Comparison of ENCODE assay signal across 31 cellular contexts in the genomic region with DNA sequence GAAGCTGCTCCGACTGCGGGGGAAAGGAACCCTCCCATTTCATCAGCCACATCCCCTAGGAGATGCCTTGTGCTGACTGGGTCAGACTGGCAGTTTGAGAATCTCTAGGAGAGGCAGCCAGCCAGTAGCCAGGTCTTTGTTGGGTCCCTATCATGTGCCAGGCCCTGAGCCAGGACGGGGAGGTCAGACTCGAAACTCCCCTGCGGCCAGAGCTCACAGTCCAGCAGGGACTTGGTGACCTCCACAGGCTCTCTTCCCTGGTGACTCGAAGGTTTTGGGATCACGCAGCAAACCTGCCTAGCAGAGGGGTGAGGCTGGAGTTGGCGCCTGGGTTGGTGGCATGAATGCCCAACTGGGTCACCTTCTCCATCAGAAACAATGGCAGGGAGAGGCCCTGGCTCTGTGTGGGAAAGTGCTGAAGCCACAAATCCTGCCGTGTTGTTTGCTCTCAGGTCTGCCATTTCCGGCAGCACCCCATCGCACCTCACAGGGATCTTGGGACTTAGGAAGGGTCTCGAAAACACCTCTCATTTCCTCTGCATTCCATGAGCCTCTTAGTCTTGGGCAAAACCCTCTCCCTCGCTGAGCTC. TPM values are rescaled to one million over a fixed set of nuclear protein-coding genes. Genes with fewer than 3 reads are reported as not detected.
DNase-seq lines count a peak whose midpoint lies in the region; ATAC-seq, FAIRE-seq and TF ChIP-seq lines count a peak whose summit lies in the region.
"Had no signal": no experiment of that assay in that cellular context is flagged by ENCODE, and none has a peak within 500 bp of the region (broad histone marks: within the 10 kb centered on the region; RNA-seq: fewer than 3 reads in every experiment).

No MANE protein-coding gene starts in this region.

- TF ChIP-seq CTCF in endodermal cell (conservative IDR thresholded peaks at IDR 0.05), result no peak

- H3K4me3 Mint-ChIP-seq in endodermal cell, result no peak overlapping the region
- H3K4me3 Mint-ChIP-seq: activated naive CD4-positive, alpha-beta T cell treated with anti-CD3 and anti-CD28 coated beads, Interleukin-2, amount 50 U/mL, for 24 hours; central memory CD8-positive, alpha-beta T cell; mesothelial cell of epicardium; naive thymus-derived CD4-positive, alpha-beta T cell; WTC11 had no signal

- intact Hi-C loops in cardiac septum (cut with DNase I), result no loop called here
- intact Hi-C loops in right cardiac atrium (cut with DNase I), result no loop called here
- intact Hi-C loops in sciatic nerve (cut with DNase I), result no loop called here

- no peak for TF ChIP-seq POLR2A in H54 (IDR thresholded peaks at IDR 0.05; ENCODE audit: low read depth, low read length)

- H3K27ac ChIP-seq in right cardiac atrium (ENCODE audit: low read length), result no peak overlapping the region
- H3K27ac ChIP-seq in endodermal cell (ENCODE audit: low read depth, low read length), result no peak overlapping the region
- H3K27ac ChIP-seq: ascending aorta, foreskin keratinocyte, hepatocyte, tibial nerve had no signal

- WGBS in right cardiac atrium, result 94% methylated on average over 13 of the region's 13 CpGs
- 96 to 100% methylated on average over 8 to 13 of the region's 13 CpGs for WGBS in endodermal cell (ENCODE audit: insufficient coverage in 1 of 2, insufficient read length in 1 of 2), 2 experiments

- no peaks in the 10 kb centered on the region for H3K27me3 ChIP-seq in right cardiac atrium (ENCODE audit: control insufficient read depth, insufficient read depth)
- H3K27me3 ChIP-seq in endodermal cell (ENCODE audit: control insufficient read depth, insufficient read depth, low read length, poor library complexity, severe bottlenecking), result no peaks in the 10 kb centered on the region
- H3K27me3 ChIP-seq: ascending aorta; BLaER1 treated with 17β-estradiol and CSF1 and Interleukin-3, amounts not matched to agents 10 nM and 100 nM; foreskin keratinocyte; hepatocyte; tibial nerve had no signal

- peaks cover 2% of the 10 kb centered on the region for H3K4me1 ChIP-seq in right cardiac atrium (ENCODE audit: control insufficient read depth, insufficient read depth, low read length)
- H3K4me1 ChIP-seq in endodermal cell (ENCODE audit: control insufficient read depth, insufficient read depth, low read length), result no peaks in the 10 kb centered on the region
- H3K4me1 ChIP-seq: ascending aorta, foreskin keratinocyte had no signal

- ATAC-seq in right cardiac atrium (no peak), sciatic nerve (no peak)
- ATAC-seq: foreskin keratinocyte; K562; naive thymus-derived CD4-positive, alpha-beta T cell; Right ventricle myocardium inferior; stimulated activated naive CD8-positive, alpha-beta T cell treated with anti-CD3 and anti-CD28 coated beads, Interleukin-15, Interleukin-2, amounts not matched to agents 100 U/mL and 50 U/mL, for 24 hours; WTC11 had no signal

- H3K36me3 Mint-ChIP-seq in endodermal cell (ENCODE audit: low read depth), result peaks cover 22% of the 10 kb centered on the region
- H3K36me3 Mint-ChIP-seq: activated naive CD4-positive, alpha-beta T cell treated with anti-CD3 and anti-CD28 coated beads, Interleukin-2, amount 50 U/mL, for 24 hours; naive thymus-derived CD4-positive, alpha-beta T cell had no signal

- no peaks in the 10 kb centered on the region for H3K4me1 Mint-ChIP-seq in endodermal cell
- H3K4me1 Mint-ChIP-seq: central memory CD8-positive, alpha-beta T cell had no signal

- no peaks in the 10 kb centered on the region for H3K9me3 ChIP-seq in right cardiac atrium (ENCODE audit: control insufficient read depth, low read length)
- H3K9me3 ChIP-seq in endodermal cell (ENCODE audit: control insufficient read depth, low read length), result no peaks in the 10 kb centered on the region
- H3K9me3 ChIP-seq: ascending aorta; BLaER1 treated with 17β-estradiol and CSF1 and Interleukin-3, amounts not matched to agents 10 nM and 100 nM; tibial nerve had no signal

- H3K4me3 ChIP-seq in right cardiac atrium (ENCODE audit: low read length), result no peak overlapping the region
- H3K4me3 ChIP-seq in endodermal cell (ENCODE audit: low read length), result no peak overlapping the region
- H3K4me3 ChIP-seq: ascending aorta; BLaER1 treated with 17β-estradiol and CSF1 and Interleukin-3, amounts not matched to agents 10 nM and 100 nM; hepatocyte; K562; tibial nerve had no signal

- H3K36me3 ChIP-seq in endodermal cell (ENCODE audit: control insufficient read depth, insufficient read depth, low read length), result peaks cover 56% of the 10 kb centered on the region

- no peak overlapping the region for H3K9ac ChIP-seq in endodermal cell (ENCODE audit: extremely low read depth, low read length, poor library complexity, severe bottlenecking)

- DNase-seq in cardiac septum (ENCODE audit: low spot score) (peak; percentile 68), right cardiac atrium (no peak), endodermal cell (peak; percentile 39), sciatic nerve (ENCODE audit: low spot score) (peak; percentile 40), UCSD-AML1 (lab: John Stamatoyannopoulos, UW; ENCODE audit: unreplicated experiment) (no peak), NCI-H748 (lab: John Stamatoyannopoulos, UW; ENCODE audit: unreplicated experiment) (no peak), H54 (ENCODE audit: insufficient read length, low spot score) (no peak), SK-N-DZ (ENCODE audit: low spot score) (no peak)
- DNase-seq: ACHN; activated CD4-positive, alpha-beta T cell treated with anti-CD3 and anti-CD28 coated beads, Interleukin-2, amount 50 U/mL, for 48 hours; DND-41; foreskin keratinocyte; GOT3; NCI-H2081; NCI-H345; NCI-H774; stimulated activated naive CD8-positive, alpha-beta T cell treated with anti-CD3 and anti-CD28 coated beads, Interleukin-15, Interleukin-2, amounts not matched to agents 100 U/mL and 50 U/mL, for 24 hours; T-helper 9 cell had no signal

- no peaks in the 10 kb centered on the region for H3K9me3 Mint-ChIP-seq in endodermal cell
- H3K9me3 Mint-ChIP-seq: activated naive CD4-positive, alpha-beta T cell treated with anti-CD3 and anti-CD28 coated beads, Interleukin-2, amount 50 U/mL, for 24 hours; central memory CD8-positive, alpha-beta T cell; mesothelial cell of epicardium; naive thymus-derived CD4-positive, alpha-beta T cell; WTC11 had no signal

- no peaks in the 10 kb centered on the region for H3K27me3 Mint-ChIP-seq in endodermal cell (ENCODE audit: insufficient read depth)
- H3K27me3 Mint-ChIP-seq: activated naive CD4-positive, alpha-beta T cell treated with anti-CD3 and anti-CD28 coated beads, Interleukin-2, amount 50 U/mL, for 24 hours; central memory CD8-positive, alpha-beta T cell; naive thymus-derived CD4-positive, alpha-beta T cell had no signal

- FAIRE-seq in H54 (lab: Jason Lieb, UNC), result no peak
- FAIRE-seq: K562 had no signal

- peak overlapping the region; percentile 55 for H3K27ac Mint-ChIP-seq in endodermal cell
- H3K27ac Mint-ChIP-seq: activated naive CD4-positive, alpha-beta T cell treated with anti-CD3 and anti-CD28 coated beads, Interleukin-2, amount 50 U/mL, for 24 hours; mesothelial cell of epicardium; WTC11 had no signal

RNA-seq across cellular contexts. Expression of gene ORM1, which starts 14.4 kb away (rescaled TPM):
- total RNA-seq in cardiac septum (not detected), right cardiac atrium (1 to 10 TPM in 1 of 4 donors, not detected in 3; 2.7 TPM), endodermal cell (under 1 TPM in 1 of 2 donors, not detected in 1; 0.59 TPM), sciatic nerve (0.76 TPM)
- polyA plus RNA-seq in right cardiac atrium, result 0.70 TPM
- not detected for polyA plus RNA-seq in endodermal cell (2013, experiment 1 of 2)
- polyA plus RNA-seq in endodermal cell (2013, experiment 2 of 2), result not detected
- not detected in 2 replicates for polyA plus RNA-seq in SK-N-DZ (2014; cell fraction: cytosol; rRNA removed)
- not detected in 2 replicates for polyA plus RNA-seq in SK-N-DZ (2014; cell fraction: nucleus; rRNA removed)
- total RNA-seq: foreskin keratinocyte, MCF 10A, mesothelial cell of epicardium, osteoblast, tibial nerve had no signal
- polyA plus RNA-seq: foreskin keratinocyte; K562; naive thymus-derived CD4-positive, alpha-beta T cell had no signal

RNA-seq across cellular contexts. Expression of gene ORM2, which starts 21.2 kb away (rescaled TPM):
- total RNA-seq in cardiac septum, result 0.32 TPM
- not detected for total RNA-seq in right cardiac atrium
- polyA plus RNA-seq in right cardiac atrium, result 0.27 TPM
- under 1 TPM; 0.59 to 0.80 TPM for total RNA-seq in endodermal cell
- polyA plus RNA-seq in endodermal cell (2013, experiment 1 of 2), result not detected
- not detected for polyA plus RNA-seq in endodermal cell (2013, experiment 2 of 2)
- total RNA-seq in sciatic nerve, result not detected
- not detected in 2 replicates for polyA plus RNA-seq in SK-N-DZ (2014; cell fraction: cytosol; rRNA removed)
- not detected in 2 replicates for polyA plus RNA-seq in SK-N-DZ (2014; cell fraction: nucleus; rRNA removed)
- total RNA-seq: foreskin keratinocyte; MCF 10A; mesothelial cell of epicardium; naive thymus-derived CD4-positive, alpha-beta T cell; osteoblast; Right ventricle myocardium inferior; tibial nerve had no signal
- polyA plus RNA-seq: foreskin keratinocyte; K562; naive thymus-derived CD4-positive, alpha-beta T cell had no signal

Comparison
In these comparisons a context has a peak if more than half of its experiments do, and no peak if none do; other contexts are left out.
1. DNase-seq: peak in cardiac septum (single experiment), endodermal cell (single experiment) and sciatic nerve (single experiment); none in right cardiac atrium (0 of 3), UCSD-AML1 (single experiment), NCI-H748 (single experiment), H54 (single experiment) and SK-N-DZ (single experiment).